ENCODE assay signal across 1 cellular context in the genomic region with DNA sequence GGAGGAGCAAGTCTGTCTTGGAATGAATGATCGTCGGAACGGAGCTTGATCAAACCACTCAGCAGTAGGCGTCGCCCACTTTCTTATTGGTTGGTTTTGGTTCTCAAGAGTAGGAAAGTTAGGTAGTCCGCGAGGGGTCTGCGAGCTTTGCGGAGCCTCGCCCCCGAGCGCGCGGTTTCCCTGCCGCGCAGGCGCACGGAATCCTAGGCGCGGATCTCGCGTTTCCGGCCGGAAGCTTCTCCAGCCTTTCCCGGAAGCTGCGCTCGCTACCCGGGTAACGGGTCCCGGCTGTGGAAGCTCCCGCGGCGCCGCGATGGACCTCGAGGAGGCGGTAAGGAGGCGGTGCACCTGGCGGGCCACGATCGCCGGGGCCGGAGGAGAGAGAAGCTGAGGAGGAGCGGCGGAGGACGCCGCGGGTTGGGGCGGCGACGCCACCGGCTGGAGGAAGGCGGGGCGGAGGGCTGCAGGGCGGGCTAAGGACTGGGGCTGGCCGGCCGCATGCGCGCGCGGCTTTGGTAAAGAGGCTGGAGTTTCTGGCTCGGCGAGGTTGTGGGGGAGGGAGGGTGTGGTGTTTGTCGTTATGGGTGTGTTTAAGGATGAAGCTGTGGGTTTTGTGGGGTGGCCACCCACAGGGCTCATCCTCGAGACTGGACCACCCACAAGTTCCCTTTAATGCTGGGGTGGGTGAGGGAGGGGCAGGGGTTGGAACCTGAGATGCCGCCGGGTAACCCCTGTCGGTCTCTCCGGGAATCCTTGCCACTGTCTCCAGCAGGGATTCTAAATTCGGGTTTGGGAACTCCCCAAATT.
TF ChIP-seq lines count a peak whose summit lies in the region.

TAF1B (plus strand) TSS at position 246 of the 807 bp plus-strand sequence; CDS start at position 314, 68 bp downstream.

TF ChIP-seq in HepG2, 621 proteins besides CTCF, POLR2A, EP300 and RAD21 (continued from another document and continues in another):
- TF ChIP-seq ZNF280D (CRISPR knock-in tag; IDR thresholded peaks at IDR 0.05): peak; percentile 87; the same call in 1 of the 2 replicates
- TF ChIP-seq, protein P1, sequence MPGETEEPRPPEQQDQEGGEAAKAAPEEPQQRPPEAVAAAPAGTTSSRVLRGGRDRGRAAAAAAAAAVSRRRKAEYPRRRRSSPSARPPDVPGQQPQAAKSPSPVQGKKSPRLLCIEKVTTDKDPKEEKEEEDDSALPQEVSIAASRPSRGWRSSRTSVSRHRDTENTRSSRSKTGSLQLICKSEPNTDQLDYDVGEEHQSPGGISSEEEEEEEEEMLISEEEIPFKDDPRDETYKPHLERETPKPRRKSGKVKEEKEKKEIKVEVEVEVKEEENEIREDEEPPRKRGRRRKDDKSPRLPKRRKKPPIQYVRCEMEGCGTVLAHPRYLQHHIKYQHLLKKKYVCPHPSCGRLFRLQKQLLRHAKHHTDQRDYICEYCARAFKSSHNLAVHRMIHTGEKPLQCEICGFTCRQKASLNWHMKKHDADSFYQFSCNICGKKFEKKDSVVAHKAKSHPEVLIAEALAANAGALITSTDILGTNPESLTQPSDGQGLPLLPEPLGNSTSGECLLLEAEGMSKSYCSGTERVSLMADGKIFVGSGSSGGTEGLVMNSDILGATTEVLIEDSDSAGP (CRISPR knock-in tag; IDR thresholded peaks at IDR 0.05; ENCODE audit: borderline replicate concordance): peak; percentile 97; the same call in 1 of the 2 replicates
- TF ChIP-seq ETV5 (CRISPR knock-in tag; IDR thresholded peaks at IDR 0.05; ENCODE audit: borderline replicate concordance): peak; percentile 97
- TF ChIP-seq MIER3 (CRISPR knock-in tag; IDR thresholded peaks at IDR 0.05; ENCODE audit: borderline replicate concordance): peak; percentile 24; the same call in 1 of the 2 replicates
- no peak for TF ChIP-seq BRCA1 (CRISPR knock-in tag; IDR thresholded peaks at IDR 0.05)
- peak; percentile 87; the same call in 1 of the 2 replicates for TF ChIP-seq ZNF138 (CRISPR knock-in tag; IDR thresholded peaks at IDR 0.05; ENCODE audit: low read depth)
- TF ChIP-seq AKAP8 (CRISPR knock-in tag; IDR thresholded peaks at IDR 0.05): 0 out of 2 replicates have a peak, but pooled peaks have one; percentile 39
- TF ChIP-seq ZNF468 (CRISPR knock-in tag; IDR thresholded peaks at IDR 0.05): no peak
- no peak for TF ChIP-seq ZNF597 (CRISPR knock-in tag; IDR thresholded peaks at IDR 0.05)
- TF ChIP-seq ZBTB1 (CRISPR knock-in tag; IDR thresholded peaks at IDR 0.05; ENCODE audit: borderline replicate concordance): no peak
- TF ChIP-seq U2AF1 (optimal IDR thresholded peaks at IDR 0.05; ENCODE audit: low read depth, low read length): no peak
- TF ChIP-seq, protein P2, sequence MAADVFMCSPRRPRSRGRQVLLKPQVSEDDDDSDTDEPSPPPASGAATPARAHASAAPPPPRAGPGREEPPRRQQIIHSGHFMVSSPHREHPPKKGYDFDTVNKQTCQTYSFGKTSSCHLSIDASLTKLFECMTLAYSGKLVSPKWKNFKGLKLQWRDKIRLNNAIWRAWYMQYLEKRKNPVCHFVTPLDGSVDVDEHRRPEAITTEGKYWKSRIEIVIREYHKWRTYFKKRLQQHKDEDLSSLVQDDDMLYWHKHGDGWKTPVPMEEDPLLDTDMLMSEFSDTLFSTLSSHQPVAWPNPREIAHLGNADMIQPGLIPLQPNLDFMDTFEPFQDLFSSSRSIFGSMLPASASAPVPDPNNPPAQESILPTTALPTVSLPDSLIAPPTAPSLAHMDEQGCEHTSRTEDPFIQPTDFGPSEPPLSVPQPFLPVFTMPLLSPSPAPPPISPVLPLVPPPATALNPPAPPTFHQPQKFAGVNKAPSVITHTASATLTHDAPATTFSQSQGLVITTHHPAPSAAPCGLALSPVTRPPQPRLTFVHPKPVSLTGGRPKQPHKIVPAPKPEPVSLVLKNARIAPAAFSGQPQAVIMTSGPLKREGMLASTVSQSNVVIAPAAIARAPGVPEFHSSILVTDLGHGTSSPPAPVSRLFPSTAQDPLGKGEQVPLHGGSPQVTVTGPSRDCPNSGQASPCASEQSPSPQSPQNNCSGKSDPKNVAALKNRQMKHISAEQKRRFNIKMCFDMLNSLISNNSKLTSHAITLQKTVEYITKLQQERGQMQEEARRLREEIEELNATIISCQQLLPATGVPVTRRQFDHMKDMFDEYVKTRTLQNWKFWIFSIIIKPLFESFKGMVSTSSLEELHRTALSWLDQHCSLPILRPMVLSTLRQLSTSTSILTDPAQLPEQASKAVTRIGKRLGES (CRISPR knock-in tag; IDR thresholded peaks at IDR 0.05; ENCODE audit: borderline replicate concordance): peak; percentile 57; the same call in 1 of the 2 replicates
- TF ChIP-seq POLR2AphosphoS2 (IDR thresholded peaks at IDR 0.05; ENCODE audit: low read depth, low read length): no peak
- peak; percentile 78 for TF ChIP-seq MED13 (CRISPR knock-in tag; IDR thresholded peaks at IDR 0.05)
- peak; percentile 90 for TF ChIP-seq ZNF205 (CRISPR knock-in tag; IDR thresholded peaks at IDR 0.05)
- no peak for TF ChIP-seq ZHX1 (CRISPR knock-in tag; IDR thresholded peaks at IDR 0.05; ENCODE audit: low read depth)
- peak; percentile 95 for TF ChIP-seq HOXA5 (CRISPR knock-in tag; IDR thresholded peaks at IDR 0.05)
- TF ChIP-seq, protein P3, sequence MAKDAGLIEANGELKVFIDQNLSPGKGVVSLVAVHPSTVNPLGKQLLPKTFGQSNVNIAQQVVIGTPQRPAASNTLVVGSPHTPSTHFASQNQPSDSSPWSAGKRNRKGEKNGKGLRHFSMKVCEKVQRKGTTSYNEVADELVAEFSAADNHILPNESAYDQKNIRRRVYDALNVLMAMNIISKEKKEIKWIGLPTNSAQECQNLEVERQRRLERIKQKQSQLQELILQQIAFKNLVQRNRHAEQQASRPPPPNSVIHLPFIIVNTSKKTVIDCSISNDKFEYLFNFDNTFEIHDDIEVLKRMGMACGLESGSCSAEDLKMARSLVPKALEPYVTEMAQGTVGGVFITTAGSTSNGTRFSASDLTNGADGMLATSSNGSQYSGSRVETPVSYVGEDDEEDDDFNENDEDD (CRISPR knock-in tag; IDR thresholded peaks at IDR 0.05; ENCODE audit: borderline replicate concordance): peak; percentile 95
- TF ChIP-seq, protein P4, sequence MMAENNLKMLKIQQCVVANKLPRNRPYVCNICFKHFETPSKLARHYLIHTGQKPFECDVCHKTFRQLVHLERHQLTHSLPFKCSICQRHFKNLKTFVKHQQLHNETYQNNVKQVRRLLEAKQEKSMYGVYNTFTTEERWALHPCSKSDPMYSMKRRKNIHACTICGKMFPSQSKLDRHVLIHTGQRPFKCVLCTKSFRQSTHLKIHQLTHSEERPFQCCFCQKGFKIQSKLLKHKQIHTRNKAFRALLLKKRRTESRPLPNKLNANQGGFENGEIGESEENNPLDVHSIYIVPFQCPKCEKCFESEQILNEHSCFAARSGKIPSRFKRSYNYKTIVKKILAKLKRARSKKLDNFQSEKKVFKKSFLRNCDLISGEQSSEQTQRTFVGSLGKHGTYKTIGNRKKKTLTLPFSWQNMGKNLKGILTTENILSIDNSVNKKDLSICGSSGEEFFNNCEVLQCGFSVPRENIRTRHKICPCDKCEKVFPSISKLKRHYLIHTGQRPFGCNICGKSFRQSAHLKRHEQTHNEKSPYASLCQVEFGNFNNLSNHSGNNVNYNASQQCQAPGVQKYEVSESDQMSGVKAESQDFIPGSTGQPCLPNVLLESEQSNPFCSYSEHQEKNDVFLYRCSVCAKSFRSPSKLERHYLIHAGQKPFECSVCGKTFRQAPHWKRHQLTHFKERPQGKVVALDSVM (CRISPR knock-in tag; IDR thresholded peaks at IDR 0.05): no peak
- TF ChIP-seq TBL1XR1 (IDR thresholded peaks at IDR 0.05; ENCODE audit: borderline replicate concordance, low read length, partially characterized antibody): no peak
- peak; percentile 78; the same call in 1 of the 2 replicates for TF ChIP-seq ZKSCAN8 (CRISPR knock-in tag; IDR thresholded peaks at IDR 0.05; ENCODE audit: borderline replicate concordance)
- no peak for TF ChIP-seq ZNF3 (CRISPR knock-in tag; IDR thresholded peaks at IDR 0.05)
- no peak for TF ChIP-seq CBX5 (CRISPR knock-in tag; IDR thresholded peaks at IDR 0.05; ENCODE audit: borderline replicate concordance)
- 0 out of 2 replicates have a peak, but pooled peaks have one; percentile 51 for TF ChIP-seq ZNF83 (CRISPR knock-in tag; IDR thresholded peaks at IDR 0.05; ENCODE audit: borderline replicate concordance)
- TF ChIP-seq DPF2 (CRISPR knock-in tag; IDR thresholded peaks at IDR 0.05; ENCODE audit: borderline replicate concordance, low read depth): no peak
- TF ChIP-seq PAF1 (CRISPR knock-in tag; IDR thresholded peaks at IDR 0.05): no peak
- peak; percentile 63; the same call in 1 of the 2 replicates for TF ChIP-seq RFX3 (CRISPR knock-in tag; IDR thresholded peaks at IDR 0.05)
- TF ChIP-seq ZNF792 (CRISPR knock-in tag; IDR thresholded peaks at IDR 0.05): peak; percentile 94
- peak; percentile 60; the same call in 1 of the 2 replicates for TF ChIP-seq GATA4 (IDR thresholded peaks at IDR 0.05; ENCODE audit: borderline replicate concordance, low read depth)
- TF ChIP-seq ADNP (CRISPR knock-in tag; IDR thresholded peaks at IDR 0.05): no peak
- TF ChIP-seq MNT (IDR thresholded peaks at IDR 0.05): peak; percentile 15; the same call in 1 of the 2 replicates
- TF ChIP-seq, protein P5, sequence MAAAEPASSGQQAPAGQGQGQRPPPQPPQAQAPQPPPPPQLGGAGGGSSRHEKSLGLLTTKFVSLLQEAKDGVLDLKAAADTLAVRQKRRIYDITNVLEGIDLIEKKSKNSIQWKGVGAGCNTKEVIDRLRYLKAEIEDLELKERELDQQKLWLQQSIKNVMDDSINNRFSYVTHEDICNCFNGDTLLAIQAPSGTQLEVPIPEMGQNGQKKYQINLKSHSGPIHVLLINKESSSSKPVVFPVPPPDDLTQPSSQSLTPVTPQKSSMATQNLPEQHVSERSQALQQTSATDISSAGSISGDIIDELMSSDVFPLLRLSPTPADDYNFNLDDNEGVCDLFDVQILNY (CRISPR knock-in tag; conservative IDR thresholded peaks at IDR 0.05): peak; percentile 72
- TF ChIP-seq ZNF557 (CRISPR knock-in tag; IDR thresholded peaks at IDR 0.05): peak; percentile 90
- TF ChIP-seq, protein P6, sequence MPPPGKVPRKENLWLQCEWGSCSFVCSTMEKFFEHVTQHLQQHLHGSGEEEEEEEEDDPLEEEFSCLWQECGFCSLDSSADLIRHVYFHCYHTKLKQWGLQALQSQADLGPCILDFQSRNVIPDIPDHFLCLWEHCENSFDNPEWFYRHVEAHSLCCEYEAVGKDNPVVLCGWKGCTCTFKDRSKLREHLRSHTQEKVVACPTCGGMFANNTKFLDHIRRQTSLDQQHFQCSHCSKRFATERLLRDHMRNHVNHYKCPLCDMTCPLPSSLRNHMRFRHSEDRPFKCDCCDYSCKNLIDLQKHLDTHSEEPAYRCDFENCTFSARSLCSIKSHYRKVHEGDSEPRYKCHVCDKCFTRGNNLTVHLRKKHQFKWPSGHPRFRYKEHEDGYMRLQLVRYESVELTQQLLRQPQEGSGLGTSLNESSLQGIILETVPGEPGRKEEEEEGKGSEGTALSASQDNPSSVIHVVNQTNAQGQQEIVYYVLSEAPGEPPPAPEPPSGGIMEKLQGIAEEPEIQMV (CRISPR knock-in tag; IDR thresholded peaks at IDR 0.05; ENCODE audit: low read depth): peak; percentile 75; the same call in 1 of the 2 replicates
